ENCODE assay signal across 1 cellular context in genomic region chr1:217275617-217276398, GRCh38.
TF ChIP-seq lines count a peak whose summit lies in the region.

No MANE protein-coding gene starts in this region.

TF ChIP-seq in HepG2, 621 proteins besides CTCF, POLR2A, EP300 and RAD21 (continued from another document):
- no peak for TF ChIP-seq TFE3 (CRISPR knock-in tag; IDR thresholded peaks at IDR 0.05)
- no peak for TF ChIP-seq ZBTB3 (CRISPR knock-in tag; IDR thresholded peaks at IDR 0.05; ENCODE audit: borderline replicate concordance, low read depth)
- TF ChIP-seq ZNF775 (CRISPR knock-in tag; IDR thresholded peaks at IDR 0.05; ENCODE audit: borderline replicate concordance): no peak
- no peak for TF ChIP-seq SNRNP70 (IDR thresholded peaks at IDR 0.05; ENCODE audit: low read depth, low read length)
